Comparison of ENCODE assay signal across 1 cellular context in genomic region chr22:29032584-29032983, GRCh38.
TF ChIP-seq lines count a peak whose summit lies in the region.

No MANE protein-coding gene starts in this region.

TF ChIP-seq in HCT116, 20 proteins besides CTCF, POLR2A, EP300 and RAD21 (continued from another document):
- TF ChIP-seq REST (IDR thresholded peaks at IDR 0.05; ENCODE audit: low read depth) = no peak
- TF ChIP-seq EGR1 (IDR thresholded peaks at IDR 0.05; ENCODE audit: low read depth) = no peak
- no peak for TF ChIP-seq MAX (IDR thresholded peaks at IDR 0.05)
- TF ChIP-seq ATF3 (IDR thresholded peaks at IDR 0.05) = no peak
- no peak for TF ChIP-seq ZBTB33 (IDR thresholded peaks at IDR 0.05; ENCODE audit: extremely low read depth, insufficient replicate concordance, low read length)
- no peak for TF ChIP-seq CEBPB (IDR thresholded peaks at IDR 0.05; ENCODE audit: low read depth)
